In the genomic region with DNA sequence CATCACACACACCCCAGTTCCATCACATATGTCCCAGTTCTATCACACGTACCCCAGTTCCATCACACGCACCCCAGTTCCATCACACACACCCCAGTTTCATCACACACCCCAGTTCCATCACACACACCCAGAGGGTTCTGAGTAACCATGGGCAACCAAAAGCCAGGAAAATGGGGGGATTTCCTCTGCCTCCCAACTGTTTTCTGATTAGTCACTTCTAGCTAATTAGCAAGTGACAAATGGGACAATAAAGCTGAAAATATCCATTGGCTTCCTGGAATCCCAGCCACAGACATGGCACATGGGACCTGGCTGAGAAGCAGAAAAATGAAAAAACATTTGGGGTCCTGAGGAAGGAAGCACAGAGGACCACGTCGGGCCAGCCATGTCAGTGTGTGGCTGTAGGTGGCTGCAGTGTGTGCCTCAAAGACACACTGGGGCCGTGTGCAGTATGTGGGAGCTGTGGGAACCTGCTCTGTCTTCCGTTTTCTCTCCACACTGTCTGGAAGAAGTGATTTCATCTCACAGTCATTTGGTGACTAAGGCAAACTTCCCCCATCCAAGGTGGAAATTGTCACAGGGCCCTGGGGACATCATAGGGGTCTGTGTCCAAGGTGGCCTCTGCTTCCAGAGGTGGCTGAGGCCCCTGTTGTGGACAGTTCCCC, we compare ENCODE assay signal across 8 cellular contexts.
DNase-seq lines count a peak whose midpoint lies in the region; ATAC-seq and TF ChIP-seq lines count a peak whose summit lies in the region.

No MANE protein-coding gene starts in this region.

- no peak overlapping the region for H3K56ac ChIP-seq in IMR-90 (ENCODE audit: extremely low read depth, insufficient read depth, low read length)

- H4K8ac ChIP-seq in IMR-90 (ENCODE audit: low read depth in 2 of 2, low read length in 2 of 2), result peak overlapping the region in 1 of 2 experiments; percentile 17; a peak in 1 of 4 replicates

- CTCF ChIA-PET in Calu3 (lab: Charles Lee) (no interaction called here), IMR-90 (lab: Yijun Ruan, JAX) (interaction anchor here (0.6 kb wide), 1 partner anchor 1109 kb away, joined by 3 read pairs; no protein-coding TSS in a partner anchor)

- no peak overlapping the region for H3K4me2 ChIP-seq in IMR-90 (ENCODE audit: low read depth, low read length)

- H3K9me1 ChIP-seq in IMR-90 (ENCODE audit: insufficient read depth, low read length), result peaks cover 31% of the 10 kb centered on the region

- H3K36me3 ChIP-seq in IMR-90 (ENCODE audit: control insufficient read depth, insufficient read depth, low read length), result no peaks in the 10 kb centered on the region

- H3K9me3 ChIP-seq in IMR-90 (ENCODE audit: control insufficient read depth, insufficient read depth, low read length), result no peaks in the 10 kb centered on the region

- TF ChIP-seq RAD21 in IMR-90 (IDR thresholded peaks at IDR 0.05; ENCODE audit: low read length), result no peak

- H4K5ac ChIP-seq in IMR-90 (ENCODE audit: low read depth, low read length), result no peak overlapping the region

- BruUV-seq in Calu3 (replicated peaks; lab: Mats Ljungman, UMichigan) (no TSS peak), IMR-90 (replicated peaks; lab: Mats Ljungman, UMichigan) (no TSS peak)

- H3K4ac ChIP-seq in IMR-90 (ENCODE audit: low read depth, low read length), result peak overlapping the region; percentile 58

- intact Hi-C loops in Calu3 (cut with micrococcal nuclease; ENCODE audit: unreplicated experiment), result no loop called here
- intact Hi-C loops in IMR-90 (cut with micrococcal nuclease), result no loop called here
- intact Hi-C loops in posterior vena cava (cut with DNase I), result loop anchor here in 1 of 2 donors (1.0 kb wide), 1 partner anchor 65 kb away; no protein-coding TSS in a partner anchor

- H3K27ac ChIP-seq in IMR-90 (ENCODE audit: insufficient read depth, low read length), result no peak overlapping the region

- H3K14ac ChIP-seq in IMR-90 (replicated peaks; ENCODE audit: low read depth, low read length), result peak overlapping the region; percentile 40; the same call in 1 of the 2 replicates

- WGBS in IMR-90 (ENCODE audit: extremely low coverage in 2 of 2, insufficient read length in 1 of 2), 2 experiments, result 94% methylated on average over 2 of the region's 6 CpGs; no CpG with 5 or more reads in 1 of the 2 experiments

- no peak overlapping the region for H3K9ac ChIP-seq in IMR-90 (ENCODE audit: low read depth, low read length)

- peaks cover 20% of the 10 kb centered on the region for H3K4me1 ChIP-seq in IMR-90 (ENCODE audit: control insufficient read depth, insufficient read depth, low read length)

- dilution Hi-C loops in IMR-90 (cut with HindIII; ENCODE audit: low sequenced_read_pairs, unreplicated experiment), result no loop called here

- DNase-seq in Calu3 (no peak), IMR-90 (peak; percentile 70), astrocyte of the spinal cord (ENCODE audit: low read depth, low spot score) (peak; percentile 46), myocyte (ENCODE audit: low read depth) (peak; percentile 54), posterior vena cava (ENCODE audit: low spot score) (no peak)

- H3K4me1 Mint-ChIP-seq in Calu3 (ENCODE audit: low read depth, unreplicated experiment), result peaks cover 76% of the 10 kb centered on the region

- H3K36me3 Mint-ChIP-seq in Calu3 (ENCODE audit: insufficient read depth, unreplicated experiment), result peaks cover 18% of the 10 kb centered on the region

- no peak for TF ChIP-seq POLR2A in IMR-90 (IDR thresholded peaks at IDR 0.05; ENCODE audit: low read depth, low read length)

- TF ChIP-seq CTCF in Calu3 (IDR thresholded peaks at IDR 0.05; ENCODE audit: unreplicated experiment), result no peak
- TF ChIP-seq CTCF in IMR-90 (conservative IDR thresholded peaks at IDR 0.05; ENCODE audit: low read depth, low read length), result no peak
- TF ChIP-seq CTCF in astrocyte of the spinal cord (IDR thresholded peaks at IDR 0.05; ENCODE audit: low read depth, low read length), result no peak

- H3K79me1 ChIP-seq in IMR-90 (ENCODE audit: low read depth in 1 of 2, low read length in 2 of 2), result peaks cover 39 to 76% of the 10 kb centered on the region in 2 experiments

- peak overlapping the region; percentile 20 for H2AK9ac ChIP-seq in IMR-90 (replicated peaks; ENCODE audit: low read depth, low read length, poor library complexity)

- H2BK120ac ChIP-seq in IMR-90 (ENCODE audit: low read depth, low read length), result no peak overlapping the region

- H3K4me3 Mint-ChIP-seq in Calu3 (ENCODE audit: low read depth, unreplicated experiment), result no peak overlapping the region

- no peak overlapping the region for H3K4me3 ChIP-seq in IMR-90 (ENCODE audit: insufficient read depth, low read depth, low read length)
- no peak overlapping the region for H3K4me3 ChIP-seq in astrocyte of the spinal cord (ENCODE audit: low read depth, low read length)

- no peak overlapping the region for H2BK15ac ChIP-seq in IMR-90 (ENCODE audit: low read depth, low read length)

- H2BK5ac ChIP-seq in IMR-90 (ENCODE audit: low read depth, low read length, poor library complexity, severe bottlenecking), result no peak overlapping the region

- peak overlapping the region; percentile 63 for H2AK5ac ChIP-seq in IMR-90 (ENCODE audit: low read depth, low read length)

- H3K18ac ChIP-seq in IMR-90 (ENCODE audit: low read depth, low read length), result no peak overlapping the region

- H3K27me3 ChIP-seq in IMR-90 (ENCODE audit: control insufficient read depth, insufficient read depth, low read length), result no peaks in the 10 kb centered on the region

- no peaks in the 10 kb centered on the region for H3K27me3 Mint-ChIP-seq in Calu3 (ENCODE audit: unreplicated experiment)

- H3K23ac ChIP-seq in IMR-90 (ENCODE audit: low read depth, low read length), result peak overlapping the region; percentile 52; the same call in 1 of the 2 replicates

- no peaks in the 10 kb centered on the region for H3K9me3 Mint-ChIP-seq in Calu3 (ENCODE audit: low read depth, unreplicated experiment)

- in situ Hi-C loops in IMR-90 (cut with MboI; ENCODE audit: low sequenced_read_pairs) (no loop called here), astrocyte of the spinal cord (cut with HindIII; ENCODE audit: low sequenced_read_pairs) (no loop called here)

- H2BK20ac ChIP-seq in IMR-90 (ENCODE audit: low read depth, low read length), result 0 out of 2 replicates have a peak overlapping the region, but pooled peaks have one; percentile 28

- ATAC-seq in IMR-90 (ENCODE audit: low read depth), result peak; percentile 67
- no peak for ATAC-seq in HG03342 (IDR thresholded peaks at IDR 0.05; ENCODE audit: unreplicated experiment)
- ATAC-seq in GM19023 (IDR thresholded peaks at IDR 0.05; ENCODE audit: unreplicated experiment), result no peak
- ATAC-seq in GM19452 (IDR thresholded peaks at IDR 0.05; ENCODE audit: unreplicated experiment), result no peak

- POLR2A ChIA-PET in IMR-90 (lab: Charles Lee; ENCODE audit: unreplicated experiment), result no interaction called here

- peaks cover 51% of the 10 kb centered on the region for H4K20me1 ChIP-seq in IMR-90 (ENCODE audit: insufficient read depth, low read length)

- H4K91ac ChIP-seq in IMR-90 (ENCODE audit: insufficient read depth, low read depth, low read length), result no peak overlapping the region

- H2AFZ ChIP-seq in IMR-90 (replicated peaks; ENCODE audit: low read length, poor library complexity), result no peak overlapping the region

- peak overlapping the region; percentile 38 for H3K27ac Mint-ChIP-seq in Calu3 (ENCODE audit: unreplicated experiment)

TF ChIP-seq in IMR-90, 13 proteins besides CTCF, POLR2A, EP300 and RAD21:
- no peak for TF ChIP-seq NFE2L2 (IDR thresholded peaks at IDR 0.05; ENCODE audit: low read depth, low read length)
- TF ChIP-seq RCOR1 (IDR thresholded peaks at IDR 0.05; ENCODE audit: insufficient replicate concordance, low read length), result no peak
- no peak for TF ChIP-seq MAFK (IDR thresholded peaks at IDR 0.05; ENCODE audit: low read depth, low read length)
- TF ChIP-seq RFX5 (IDR thresholded peaks at IDR 0.05; ENCODE audit: low read depth, low read length), result no peak
- no peak for TF ChIP-seq MXI1 (IDR thresholded peaks at IDR 0.05; ENCODE audit: borderline replicate concordance, low read depth, low read length)
- TF ChIP-seq, protein P1, sequence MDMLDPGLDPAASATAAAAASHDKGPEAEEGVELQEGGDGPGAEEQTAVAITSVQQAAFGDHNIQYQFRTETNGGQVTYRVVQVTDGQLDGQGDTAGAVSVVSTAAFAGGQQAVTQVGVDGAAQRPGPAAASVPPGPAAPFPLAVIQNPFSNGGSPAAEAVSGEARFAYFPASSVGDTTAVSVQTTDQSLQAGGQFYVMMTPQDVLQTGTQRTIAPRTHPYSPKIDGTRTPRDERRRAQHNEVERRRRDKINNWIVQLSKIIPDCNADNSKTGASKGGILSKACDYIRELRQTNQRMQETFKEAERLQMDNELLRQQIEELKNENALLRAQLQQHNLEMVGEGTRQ (IDR thresholded peaks at IDR 0.05; ENCODE audit: low read depth, low read length), result no peak
- TF ChIP-seq, protein P2, sequence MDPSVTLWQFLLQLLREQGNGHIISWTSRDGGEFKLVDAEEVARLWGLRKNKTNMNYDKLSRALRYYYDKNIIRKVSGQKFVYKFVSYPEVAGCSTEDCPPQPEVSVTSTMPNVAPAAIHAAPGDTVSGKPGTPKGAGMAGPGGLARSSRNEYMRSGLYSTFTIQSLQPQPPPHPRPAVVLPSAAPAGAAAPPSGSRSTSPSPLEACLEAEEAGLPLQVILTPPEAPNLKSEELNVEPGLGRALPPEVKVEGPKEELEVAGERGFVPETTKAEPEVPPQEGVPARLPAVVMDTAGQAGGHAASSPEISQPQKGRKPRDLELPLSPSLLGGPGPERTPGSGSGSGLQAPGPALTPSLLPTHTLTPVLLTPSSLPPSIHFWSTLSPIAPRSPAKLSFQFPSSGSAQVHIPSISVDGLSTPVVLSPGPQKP (IDR thresholded peaks at IDR 0.05; ENCODE audit: borderline replicate concordance, low read depth, low read length), result no peak
- TF ChIP-seq SMC3 (IDR thresholded peaks at IDR 0.05; ENCODE audit: low read depth, low read length), result no peak
- TF ChIP-seq MAZ (IDR thresholded peaks at IDR 0.05; ENCODE audit: borderline replicate concordance, low read depth, low read length), result no peak
- TF ChIP-seq BHLHE40 (IDR thresholded peaks at IDR 0.05; ENCODE audit: low read depth, low read length), result no peak
- no peak for TF ChIP-seq CEBPB (IDR thresholded peaks at IDR 0.05; ENCODE audit: low read depth, low read length)

Comparison
In these comparisons a context has a peak if more than half of its experiments do, and no peak if none do; other contexts are left out.
1. DNase-seq: peak in IMR-90 (single experiment), astrocyte of the spinal cord (single experiment) and myocyte (single experiment); none in Calu3 (single experiment) and posterior vena cava (single experiment).